In the genomic region with DNA sequence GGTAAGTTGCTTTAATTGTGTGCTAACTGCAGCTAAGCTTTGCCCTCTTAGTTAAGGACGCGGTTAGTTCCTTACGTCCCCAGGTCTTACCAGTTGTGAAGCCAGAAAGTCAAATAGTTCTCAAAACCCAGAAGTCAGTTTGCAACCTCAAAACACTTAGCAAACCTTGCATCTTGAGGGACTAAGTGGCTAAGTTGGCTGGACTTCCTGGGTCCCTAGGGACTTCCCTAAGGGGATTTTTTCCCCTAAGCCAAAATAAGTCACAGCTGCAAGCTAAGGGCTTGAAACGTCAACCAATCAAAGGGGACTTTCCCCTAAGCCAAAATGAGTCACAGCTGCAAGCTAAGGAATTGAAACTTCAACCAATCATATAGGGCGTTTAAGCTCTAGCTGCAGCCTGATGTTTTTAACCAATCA, we compare ENCODE assay signal across 9 cellular contexts.
DNase-seq lines count a peak whose midpoint lies in the region; ATAC-seq lines count a peak whose summit lies in the region.
"Had no signal": no experiment of that assay in that cellular context is flagged by ENCODE, and none has a peak within 500 bp of the region (broad histone marks: within the 10 kb centered on the region; RNA-seq: fewer than 3 reads in every experiment).

No MANE protein-coding gene starts in this region.

- peak; percentile 38 for DNase-seq in NAMALWA (ENCODE audit: low spot score)
- peak; percentile 59 for DNase-seq in kidney tubule cell (ENCODE audit: low spot score)
- no peak for DNase-seq in NCI-H1105 (lab: John Stamatoyannopoulos, UW)
- no peak for DNase-seq in D341Med (ENCODE audit: low spot score)
- no peak for DNase-seq in effector memory CD8-positive, alpha-beta T cell
- DNase-seq: NCI-H446 had no signal

- no peaks in the 10 kb centered on the region for H3K4me1 Mint-ChIP-seq in effector memory CD8-positive, alpha-beta T cell (ENCODE audit: low read depth in 2 of 2)
- H3K4me1 Mint-ChIP-seq: brain had no signal

- peaks cover 35 to 38% of the 10 kb centered on the region in 2 donors for H3K27me3 Mint-ChIP-seq in effector memory CD8-positive, alpha-beta T cell

- H3K27ac Mint-ChIP-seq in effector memory CD8-positive, alpha-beta T cell = no peak overlapping the region

- ATAC-seq in GM18498 (IDR thresholded peaks at IDR 0.05; ENCODE audit: unreplicated experiment) = peak; percentile 59
- ATAC-seq in GM21717 (IDR thresholded peaks at IDR 0.05; ENCODE audit: unreplicated experiment) = peak; percentile 53
- ATAC-seq in effector memory CD8-positive, alpha-beta T cell (replicated peaks) = no peak

- H3K4me3 Mint-ChIP-seq in effector memory CD8-positive, alpha-beta T cell = no peak overlapping the region
- H3K4me3 Mint-ChIP-seq: brain had no signal

- no peaks in the 10 kb centered on the region for H3K36me3 Mint-ChIP-seq in effector memory CD8-positive, alpha-beta T cell (ENCODE audit: insufficient read depth)
- H3K36me3 Mint-ChIP-seq: brain had no signal

- H3K9me3 Mint-ChIP-seq in effector memory CD8-positive, alpha-beta T cell = no peaks in the 10 kb centered on the region

Comparison
In these comparisons a context has a peak if more than half of its experiments do, and no peak if none do; other contexts are left out.
1. DNase-seq: peak in NAMALWA (single experiment) and kidney tubule cell (single experiment); none in NCI-H1105 (single experiment), D341Med (single experiment) and effector memory CD8-positive, alpha-beta T cell (0 of 3).